Comparison of ENCODE assay signal across 1 cellular context in genomic region chr10:5659702-5660528, GRCh38.
TF ChIP-seq lines count a peak whose summit lies in the region.

No MANE protein-coding gene starts in this region.

TF ChIP-seq in HepG2, 621 proteins besides CTCF, POLR2A, EP300 and RAD21 (continued from another document and continues in another):
- TF ChIP-seq REST (IDR thresholded peaks at IDR 0.05; ENCODE audit: borderline replicate concordance in 1 of 2, low read depth in 1 of 2, low read length in 2 of 2) (no peak), MXD1 (CRISPR knock-in tag; IDR thresholded peaks at IDR 0.05) (peak; percentile 49; the same call in 1 of the 2 replicates), JUND (CRISPR knock-in tag; IDR thresholded peaks at IDR 0.05) (peak; percentile 93), MYPOP (CRISPR knock-in tag; IDR thresholded peaks at IDR 0.05) (peak; percentile 48; the same call in 1 of the 2 replicates), SKIL (CRISPR knock-in tag; IDR thresholded peaks at IDR 0.05; ENCODE audit: borderline replicate concordance) (peak; percentile 83), FOXP4 (CRISPR knock-in tag; IDR thresholded peaks at IDR 0.05) (peak; percentile 71), ZNF367 (CRISPR knock-in tag; IDR thresholded peaks at IDR 0.05; ENCODE audit: borderline replicate concordance) (no peak), HIVEP1 (CRISPR knock-in tag; IDR thresholded peaks at IDR 0.05) (peak; percentile 70; the same call in 1 of the 2 replicates), ZNF761 (CRISPR knock-in tag; conservative IDR thresholded peaks at IDR 0.05) (0 out of 2 replicates have a peak, but pooled peaks have one; percentile 49), BORCS8-MEF2B (CRISPR knock-in tag; IDR thresholded peaks at IDR 0.05) (no peak), POGK (CRISPR knock-in tag; conservative IDR thresholded peaks at IDR 0.05) (peak; percentile 98), ZNF468 (CRISPR knock-in tag; IDR thresholded peaks at IDR 0.05) (no peak), ZC3H13 (CRISPR knock-in tag; IDR thresholded peaks at IDR 0.05) (no peak; the same call in 1 of the 2 replicates), ZNF251 (CRISPR knock-in tag; IDR thresholded peaks at IDR 0.05) (no peak), TEAD3 (CRISPR knock-in tag; optimal IDR thresholded peaks at IDR 0.05; ENCODE audit: borderline replicate concordance) (peak; percentile 42), RCOR2 (CRISPR knock-in tag; IDR thresholded peaks at IDR 0.05) (peak; percentile 72), CC2D1A (CRISPR knock-in tag; IDR thresholded peaks at IDR 0.05) (no peak), REL (CRISPR knock-in tag; conservative IDR thresholded peaks at IDR 0.05) (no peak), NFIB (CRISPR knock-in tag; IDR thresholded peaks at IDR 0.05; ENCODE audit: borderline replicate concordance) (no peak), RBAK (CRISPR knock-in tag; IDR thresholded peaks at IDR 0.05) (no peak), ZFP62 (CRISPR knock-in tag; IDR thresholded peaks at IDR 0.05) (no peak), ZNF282 (IDR thresholded peaks at IDR 0.05; ENCODE audit: partially characterized antibody) (no peak), SP140L (CRISPR knock-in tag; IDR thresholded peaks at IDR 0.05; ENCODE audit: borderline replicate concordance) (no peak), ZFP41 (CRISPR knock-in tag; IDR thresholded peaks at IDR 0.05; ENCODE audit: borderline replicate concordance) (no peak), IRF1 (CRISPR knock-in tag; IDR thresholded peaks at IDR 0.05; ENCODE audit: low read depth) (no peak), ZNF10 (CRISPR knock-in tag; IDR thresholded peaks at IDR 0.05; ENCODE audit: borderline replicate concordance, low read depth) (no peak), ZSCAN20 (CRISPR knock-in tag; IDR thresholded peaks at IDR 0.05; ENCODE audit: borderline replicate concordance) (peak; percentile 96), ZNF724P (CRISPR knock-in tag; IDR thresholded peaks at IDR 0.05; ENCODE audit: borderline replicate concordance) (no peak), POLR2AphosphoS2 (IDR thresholded peaks at IDR 0.05; ENCODE audit: low read depth, low read length) (no peak), HDAC2 (CRISPR knock-in tag; IDR thresholded peaks at IDR 0.05) (peak; percentile 61), CREM (IDR thresholded peaks at IDR 0.05) (peak; percentile 64), CREM (CRISPR knock-in tag; IDR thresholded peaks at IDR 0.05) (no peak), NFE2L2 (IDR thresholded peaks at IDR 0.05; ENCODE audit: low read length) (no peak), ELK4 (CRISPR knock-in tag; IDR thresholded peaks at IDR 0.05; ENCODE audit: borderline replicate concordance) (no peak), ZBTB37 (CRISPR knock-in tag; IDR thresholded peaks at IDR 0.05) (peak; percentile 58; the same call in 1 of the 2 replicates), KLF13 (CRISPR knock-in tag; IDR thresholded peaks at IDR 0.05) (no peak), ZNF710 (CRISPR knock-in tag; IDR thresholded peaks at IDR 0.05; ENCODE audit: borderline replicate concordance) (peak; percentile 91; the same call in 1 of the 2 replicates), KLF11 (CRISPR knock-in tag; IDR thresholded peaks at IDR 0.05) (0 out of 2 replicates have a peak, but pooled peaks have one; percentile 51), SNRNP70 (IDR thresholded peaks at IDR 0.05; ENCODE audit: low read depth, low read length) (no peak), ZNF546 (CRISPR knock-in tag; conservative IDR thresholded peaks at IDR 0.05) (no peak), ZNF18 (CRISPR knock-in tag; IDR thresholded peaks at IDR 0.05; ENCODE audit: insufficient replicate concordance) (no peak), HNF4A (CRISPR knock-in tag; IDR thresholded peaks at IDR 0.05) (peak; percentile 68), YEATS2 (CRISPR knock-in tag; IDR thresholded peaks at IDR 0.05; ENCODE audit: borderline replicate concordance) (no peak; the same call in 1 of the 2 replicates), GLMP (CRISPR knock-in tag; IDR thresholded peaks at IDR 0.05; ENCODE audit: borderline replicate concordance) (no peak)
